7 cellular contexts compared by ENCODE assay signal in the genomic region with DNA sequence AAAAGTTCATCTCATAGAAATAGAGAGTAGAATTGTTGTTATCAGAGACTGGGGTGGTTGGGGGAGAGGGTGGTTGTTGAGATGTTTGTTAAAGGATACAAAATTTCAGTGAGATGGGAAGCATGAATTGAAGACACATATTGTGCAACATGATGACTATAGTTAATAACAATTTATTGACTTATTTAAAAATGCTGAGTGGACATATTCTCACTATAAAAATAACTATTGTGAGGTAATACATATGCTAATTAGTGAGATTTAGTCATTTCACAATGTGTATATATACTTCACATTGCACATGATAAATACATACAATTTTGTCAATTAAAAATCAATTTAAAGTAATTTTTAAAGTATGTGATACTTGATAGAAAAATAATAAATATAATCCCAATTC.
"Had no signal": no experiment of that assay in that cellular context is flagged by ENCODE, and none has a peak within 500 bp of the region (broad histone marks: within the 10 kb centered on the region; RNA-seq: fewer than 3 reads in every experiment).

No MANE protein-coding gene starts in this region.

- H3K36me3 ChIP-seq: HAP-1 had no signal

- H3K9me3 ChIP-seq: HAP-1 had no signal

- H2AFZ ChIP-seq: GM23338 had no signal

- H3K4me2 ChIP-seq: GM23338 had no signal

- DNase-seq: H7, HFFc6, KG1 had no signal

- H3K4me3 ChIP-seq: GM23338, HAP-1 had no signal

- H3K27ac ChIP-seq: HL-60 had no signal

- ATAC-seq: GM23338, HCT116 had no signal

- H3K4me1 ChIP-seq: HAP-1 had no signal
